ENCODE assay signal across 1 cellular context in the genomic region with DNA sequence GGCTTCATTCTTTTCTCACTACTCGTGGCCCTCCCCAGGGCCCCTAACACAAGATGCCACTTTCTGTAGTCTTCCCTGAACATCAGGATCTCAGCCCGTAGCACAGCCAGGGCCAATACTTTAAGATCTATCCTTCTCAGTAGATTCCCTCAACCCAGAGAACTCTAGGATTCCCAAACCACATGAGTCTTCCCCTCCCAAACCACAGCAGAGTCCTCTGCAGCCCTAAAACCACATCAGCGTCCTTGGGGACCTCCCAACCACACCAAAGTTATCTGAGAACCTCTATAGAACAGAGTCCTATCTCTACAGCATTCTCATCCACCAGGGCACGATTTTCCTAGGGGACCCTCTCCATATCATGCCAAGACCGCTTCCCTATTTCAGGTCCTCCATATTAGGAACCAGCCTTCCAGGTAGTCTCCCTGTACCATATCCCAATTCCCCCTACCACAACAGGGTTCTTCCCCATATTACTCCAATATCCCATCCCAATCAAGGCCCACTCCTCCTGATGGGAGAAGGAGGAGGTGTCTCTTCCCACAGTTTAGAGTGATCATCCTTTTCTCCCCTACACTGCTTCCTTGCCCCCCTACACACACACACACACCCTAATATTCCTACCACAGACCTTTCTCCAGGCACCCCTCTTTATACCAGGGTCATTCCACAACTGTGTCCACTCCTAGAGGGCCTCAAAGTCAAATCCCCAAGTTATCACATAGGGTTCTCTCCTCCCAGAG.
TF ChIP-seq lines count a peak whose summit lies in the region.

No MANE protein-coding gene starts in this region.

TF ChIP-seq in HepG2, 621 proteins besides CTCF, POLR2A, EP300 and RAD21:
- TF ChIP-seq HNRNPL (IDR thresholded peaks at IDR 0.05; ENCODE audit: low read depth, low read length) (no peak), RBM22 (optimal IDR thresholded peaks at IDR 0.05; ENCODE audit: low read length) (peak; percentile 51)
